In genomic region chr7:1028775-1029636, GRCh38 we compare ENCODE assay signal across 8 cellular contexts. TPM values are rescaled to one million over a fixed set of nuclear protein-coding genes. Genes with fewer than 3 reads are reported as not detected.
DNase-seq lines count a peak whose midpoint lies in the region; ATAC-seq and TF ChIP-seq lines count a peak whose summit lies in the region.

No MANE protein-coding gene starts in this region.

- intact Hi-C loops in testis (cut with DNase I; ENCODE audit: low total_unique reads), result no loop called here

- no peaks in the 10 kb centered on the region for H3K9me3 Mint-ChIP-seq in activated naive CD4-positive, alpha-beta T cell treated with anti-CD3 and anti-CD28 coated beads, Interleukin-2, amount 50 U/mL, for 72 hours

- WGBS in testis, 2 donors, result 51 to 57% methylated on average over 17 to 18 of the region's 18 CpGs

- peaks cover 12% of the 10 kb centered on the region for H3K4me1 ChIP-seq in HUES6 (ENCODE audit: control insufficient read depth, insufficient read depth, low read length)
- H3K4me1 ChIP-seq in testis, result peaks cover 14% of the 10 kb centered on the region

- H3K36me3 ChIP-seq in HUES6 (ENCODE audit: control insufficient read depth, insufficient read depth, low read length) (peaks cover 11% of the 10 kb centered on the region; the same call in 1 of the 2 replicates), testis (ENCODE audit: low read depth, missing control alignments) (no peaks in the 10 kb centered on the region)

- DNase-seq in DMS79 (lab: John Stamatoyannopoulos, UW) (peak; percentile 46), SK-MEL-5 (ENCODE audit: low read depth, low spot score) (peak; percentile 96), globus pallidus (ENCODE audit: low spot score) (peak; percentile 79), non-pigmented ciliary epithelial cell (ENCODE audit: low read depth) (peak; percentile 88), testis (peak; percentile 94), OCI-M2 (lab: John Stamatoyannopoulos, UW; ENCODE audit: unreplicated experiment) (no peak)
- peak; percentile 59 to 73 for DNase-seq in activated naive CD4-positive, alpha-beta T cell treated with anti-CD3 and anti-CD28 coated beads, Interleukin-2, amount 50 U/mL, for 72 hours (ENCODE audit: low spot score in 2 of 2)

- H3K4me3 ChIP-seq in HUES6 (ENCODE audit: low read depth, low read length) (peak overlapping the region; percentile 48), testis (peak overlapping the region; percentile 75 to 85)

- no peaks in the 10 kb centered on the region for H3K9me3 ChIP-seq in HUES6 (ENCODE audit: control insufficient read depth, insufficient read depth, low read depth, low read length)
- H3K9me3 ChIP-seq in testis, result no peaks in the 10 kb centered on the region

- in situ Hi-C loops in SK-MEL-5 (cut with HindIII; ENCODE audit: low pct_unique_long_range_greater_than_20kb, low sequenced_read_pairs), result no loop called here

- ATAC-seq in activated naive CD4-positive, alpha-beta T cell treated with anti-CD3 and anti-CD28 coated beads, Interleukin-2, amount 50 U/mL, for 72 hours, result peak; percentile 81 to 92

- peaks cover 0 to 3% of the 10 kb centered on the region in 2 donors for H3K36me3 Mint-ChIP-seq in activated naive CD4-positive, alpha-beta T cell treated with anti-CD3 and anti-CD28 coated beads, Interleukin-2, amount 50 U/mL, for 72 hours

- no peak overlapping the region for H3K27ac ChIP-seq in HUES6 (ENCODE audit: low read depth, low read length)
- peak overlapping the region; percentile 95 to 98 for H3K27ac ChIP-seq in testis

- H3K27me3 ChIP-seq in HUES6 (ENCODE audit: control insufficient read depth, insufficient read depth, low read length) (peaks cover 11% of the 10 kb centered on the region; the same call in 1 of the 2 replicates), testis (no peaks in the 10 kb centered on the region)

- H3K9ac ChIP-seq in HUES6 (ENCODE audit: low read length), result no peak overlapping the region

- peak overlapping the region; percentile 44 to 81 for H3K27ac Mint-ChIP-seq in activated naive CD4-positive, alpha-beta T cell treated with anti-CD3 and anti-CD28 coated beads, Interleukin-2, amount 50 U/mL, for 72 hours

- TF ChIP-seq POLR2A in testis (IDR thresholded peaks at IDR 0.05), result no peak

- no peak for TF ChIP-seq CTCF in testis (IDR thresholded peaks at IDR 0.05)

RNA-seq across cellular contexts. Expression of gene GPR146, which starts 15.3 kb away (rescaled TPM):
- 8.4 and 10.4 TPM in 2 replicates for total RNA-seq in SK-MEL-5 (2014; rRNA removed; shearing (Covaris generic))
- polyA plus RNA-seq in SK-MEL-5 (2015; cell fraction: cytosol; rRNA removed), result 8.0 and 13.3 TPM in 2 replicates
- polyA plus RNA-seq in SK-MEL-5 (2015; cell fraction: nucleus; rRNA removed), result 5.7 and 10.0 TPM in 2 replicates
- total RNA-seq in activated naive CD4-positive, alpha-beta T cell treated with anti-CD3 and anti-CD28 coated beads, Interleukin-2, amount 50 U/mL, for 72 hours, result 1 to 10 TPM; 1.6 to 9.3 TPM
- total RNA-seq in testis, result 10 to 100 TPM; 14.2 to 14.4 TPM
- 5.3 TPM for polyA plus RNA-seq in testis (ENCODE audit: insufficient read depth, low read depth, low replicate concordance)

RNA-seq across cellular contexts. Expression of gene CYP2W1, which starts 46.0 kb away (rescaled TPM):
- not detected in 2 replicates for total RNA-seq in SK-MEL-5 (2014; rRNA removed; shearing (Covaris generic))
- polyA plus RNA-seq in SK-MEL-5 (2015; cell fraction: cytosol; rRNA removed), result 0.11 TPM in 1 of 2 replicates, not detected in the other
- not detected in 2 replicates for polyA plus RNA-seq in SK-MEL-5 (2015; cell fraction: nucleus; rRNA removed)
- not detected for total RNA-seq in activated naive CD4-positive, alpha-beta T cell treated with anti-CD3 and anti-CD28 coated beads, Interleukin-2, amount 50 U/mL, for 72 hours
- 1 to 10 TPM in 1 of 2 donors, under 1 TPM in 1; 0.71 to 1.2 TPM for total RNA-seq in testis
- polyA plus RNA-seq in testis (ENCODE audit: insufficient read depth, low read depth, low replicate concordance), result 0.61 TPM

RNA-seq across cellular contexts. Expression of gene COX19, which starts 53.7 kb away (rescaled TPM):
- total RNA-seq in SK-MEL-5 (2014; rRNA removed; shearing (Covaris generic)), result 12.9 and 13.1 TPM in 2 replicates
- polyA plus RNA-seq in SK-MEL-5 (2015; cell fraction: cytosol; rRNA removed), result 10.1 and 11.5 TPM in 2 replicates
- polyA plus RNA-seq in SK-MEL-5 (2015; cell fraction: nucleus; rRNA removed), result 12.2 and 13.1 TPM in 2 replicates
- 10 to 100 TPM; 18.8 to 20.7 TPM for total RNA-seq in activated naive CD4-positive, alpha-beta T cell treated with anti-CD3 and anti-CD28 coated beads, Interleukin-2, amount 50 U/mL, for 72 hours
- 10 to 100 TPM; 21.6 to 23.5 TPM for total RNA-seq in testis
- 8.8 TPM for polyA plus RNA-seq in testis (ENCODE audit: insufficient read depth, low read depth, low replicate concordance)

RNA-seq across cellular contexts. Expression of gene GPER1, which starts 58.9 kb away (rescaled TPM):
- 0.11 and 0.13 TPM in 2 replicates for total RNA-seq in SK-MEL-5 (2014; rRNA removed; shearing (Covaris generic))
- 0.31 and 0.38 TPM in 2 replicates for polyA plus RNA-seq in SK-MEL-5 (2015; cell fraction: cytosol; rRNA removed)
- 0.43 TPM in 1 of 2 replicates, not detected in the other for polyA plus RNA-seq in SK-MEL-5 (2015; cell fraction: nucleus; rRNA removed)
- total RNA-seq in activated naive CD4-positive, alpha-beta T cell treated with anti-CD3 and anti-CD28 coated beads, Interleukin-2, amount 50 U/mL, for 72 hours, result not detected
- total RNA-seq in testis, result 1 to 10 TPM; 3.2 to 3.4 TPM
- polyA plus RNA-seq in testis (ENCODE audit: insufficient read depth, low read depth, low replicate concordance), result 3.5 TPM
